10 cellular contexts compared by ENCODE assay signal in the genomic region with DNA sequence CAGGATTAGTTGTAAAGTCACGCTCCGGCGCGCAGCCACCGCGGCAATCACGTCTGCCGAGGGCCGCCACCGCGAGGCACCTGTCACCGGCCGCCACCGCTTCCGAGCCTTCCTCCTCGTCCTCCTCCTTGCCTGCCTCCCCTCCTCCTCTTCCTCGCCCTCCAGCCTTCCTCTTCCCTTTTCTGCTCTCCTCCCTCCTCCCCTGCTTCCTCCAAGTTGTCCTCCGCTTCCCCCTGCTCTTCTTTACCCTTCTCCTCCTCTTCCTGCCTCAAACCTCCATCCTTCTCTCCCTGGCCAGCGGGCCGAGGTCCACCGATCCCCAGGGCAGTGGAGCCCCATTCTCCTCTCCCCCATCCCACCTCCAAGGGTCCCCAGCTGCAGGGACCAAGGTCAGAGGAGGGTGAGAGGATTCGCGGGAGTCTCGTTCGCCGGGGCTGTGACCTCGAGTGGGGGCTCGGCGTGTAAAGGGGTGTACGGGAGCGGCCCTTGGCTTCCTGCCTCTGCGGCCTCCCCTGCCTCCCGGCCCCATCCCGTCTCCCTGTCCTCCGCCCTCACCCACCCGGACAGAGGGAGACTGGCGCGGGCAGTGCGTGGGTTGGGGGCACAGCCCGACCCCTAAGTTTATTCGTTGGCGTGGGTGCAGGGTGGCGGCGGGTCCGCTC.
DNase-seq lines count a peak whose midpoint lies in the region; ATAC-seq and TF ChIP-seq lines count a peak whose summit lies in the region.
"Had no signal": no experiment of that assay in that cellular context is flagged by ENCODE, and none has a peak within 500 bp of the region (broad histone marks: within the 10 kb centered on the region; RNA-seq: fewer than 3 reads in every experiment).

No MANE protein-coding gene starts in this region.

- peak overlapping the region; percentile 38 to 89 (median 80) for H3K4me3 Mint-ChIP-seq in CD8-positive, alpha-beta memory T cell
- H3K4me3 Mint-ChIP-seq in nephron = peak overlapping the region; percentile 66 to 70 (median 68)

- peaks cover 66 to 75% of the 10 kb centered on the region in 2 donors for H3K27me3 Mint-ChIP-seq in CD8-positive, alpha-beta memory T cell
- peaks cover 82% of the 10 kb centered on the region for H3K27me3 Mint-ChIP-seq in nephron (ENCODE audit: low read depth)

- no peak overlapping the region for H3K4me3 ChIP-seq in CD8-positive, alpha-beta memory T cell (ENCODE audit: low read length)
- peak overlapping the region; percentile 50 for H3K4me3 ChIP-seq in HUES64 (ENCODE audit: low read length)
- peak overlapping the region in 1 of 3 experiments; percentile 28 for H3K4me3 ChIP-seq in mammary epithelial cell (replicated peaks in 1 of 3; ENCODE audit: insufficient read depth in 1 of 3, low read depth in 2 of 3, low read length in 3 of 3)
- H3K4me3 ChIP-seq in sigmoid colon = peak overlapping the region in 2 of 4 donors; percentile 4 to 20

- peak overlapping the region; percentile 33 for H3K4me2 ChIP-seq in mammary epithelial cell (ENCODE audit: insufficient read depth, low read depth, low read length)

- no peaks in the 10 kb centered on the region for H3K79me2 ChIP-seq in mammary epithelial cell (ENCODE audit: insufficient read depth, low read length)

- H3K4me1 Mint-ChIP-seq in CD8-positive, alpha-beta memory T cell = peaks cover 25 to 29% (median 27%) of the 10 kb centered on the region in 3 donors
- peaks cover 19% of the 10 kb centered on the region for H3K4me1 Mint-ChIP-seq in nephron

- dilution Hi-C loops in mammary epithelial cell (cut with HindIII; ENCODE audit: low sequenced_read_pairs) = no loop called here

- CTCF ChIA-PET in CD8-positive, alpha-beta memory T cell (lab: Charles Lee) = no interaction called here
- CTCF ChIA-PET in mammary epithelial cell (lab: Charles Lee; ENCODE audit: low non-redundant PET) = no interaction called here

- BruUV-seq in mammary epithelial cell (replicated peaks; lab: Mats Ljungman, UMichigan) = no TSS peak

- DNase-seq in CD8-positive, alpha-beta memory T cell = no peak
- no peak for DNase-seq in mammary epithelial cell
- no peak for DNase-seq in sigmoid colon
- DNase-seq: effector CD8-positive, alpha-beta T cell had no signal

- H2AFZ ChIP-seq in mammary epithelial cell (ENCODE audit: low read depth, low read length) = peak overlapping the region; percentile 16

- no peaks in the 10 kb centered on the region for H4K20me1 ChIP-seq in mammary epithelial cell (ENCODE audit: insufficient read depth, low read length)

- H3K27me3 ChIP-seq in CD8-positive, alpha-beta memory T cell (ENCODE audit: insufficient read depth, low read length, poor library complexity, severe bottlenecking) = peaks cover 61% of the 10 kb centered on the region
- peaks cover 89% of the 10 kb centered on the region for H3K27me3 ChIP-seq in HUES64 (ENCODE audit: insufficient read depth, low read length)
- H3K27me3 ChIP-seq in mammary epithelial cell (ENCODE audit: insufficient read depth, low read length) = peaks cover 60% of the 10 kb centered on the region
- peaks cover 57 to 94% (median 93%) of the 10 kb centered on the region in 3 donors for H3K27me3 ChIP-seq in sigmoid colon

- no peaks in the 10 kb centered on the region for H3K9me3 ChIP-seq in CD8-positive, alpha-beta memory T cell (ENCODE audit: low read length)
- H3K9me3 ChIP-seq in HUES64 (ENCODE audit: insufficient read depth, low read depth, low read length) (no peaks in the 10 kb centered on the region), mammary epithelial cell (replicated peaks; ENCODE audit: insufficient read depth, low read length) (no peaks in the 10 kb centered on the region), sigmoid colon (no peaks in the 10 kb centered on the region)

- in situ Hi-C loops in mammary epithelial cell (cut with MboI; ENCODE audit: low sequenced_read_pairs in 2 of 2) = no loop called here

- H3K36me3 Mint-ChIP-seq in CD8-positive, alpha-beta memory T cell = no peaks in the 10 kb centered on the region
- H3K36me3 Mint-ChIP-seq in nephron (ENCODE audit: low read depth) = no peaks in the 10 kb centered on the region

- no peak for TF ChIP-seq EP300 in sigmoid colon (IDR thresholded peaks at IDR 0.05)

- 4% methylated on average over 37 of the region's 45 CpGs for WGBS in HUES64
- WGBS in mammary epithelial cell (ENCODE audit: low coverage, missing lambda C conversion rate) = 4% methylated on average over 4 of the region's 45 CpGs
- WGBS in sigmoid colon, 2 donors = 3 to 4% methylated on average over 45 of the region's 45 CpGs

- ATAC-seq in GM18909 (IDR thresholded peaks at IDR 0.05; ENCODE audit: poor library complexity, unreplicated experiment) = no peak
- ATAC-seq in HG02973 (IDR thresholded peaks at IDR 0.05; ENCODE audit: unreplicated experiment) = no peak
- ATAC-seq in HG03565 (IDR thresholded peaks at IDR 0.05; ENCODE audit: unreplicated experiment) = no peak

- no peak for TF ChIP-seq POLR2A in sigmoid colon (IDR thresholded peaks at IDR 0.05)

- no peaks in the 10 kb centered on the region for H3K36me3 ChIP-seq in CD8-positive, alpha-beta memory T cell (ENCODE audit: insufficient read depth, low read length)
- H3K36me3 ChIP-seq in HUES64 (ENCODE audit: insufficient read depth, low read length) (no peaks in the 10 kb centered on the region), mammary epithelial cell (ENCODE audit: insufficient read depth, low read length) (no peaks in the 10 kb centered on the region), sigmoid colon (no peaks in the 10 kb centered on the region)

- H3K9ac ChIP-seq in HUES64 (ENCODE audit: low read depth, low read length) (no peak overlapping the region), mammary epithelial cell (ENCODE audit: insufficient read depth, low read length) (no peak overlapping the region)

- peaks cover 24% of the 10 kb centered on the region for H3K4me1 ChIP-seq in CD8-positive, alpha-beta memory T cell (ENCODE audit: insufficient read depth, low read length)
- H3K4me1 ChIP-seq in HUES64 (ENCODE audit: insufficient read depth, low read length) = peaks cover 19% of the 10 kb centered on the region
- peaks cover 12% of the 10 kb centered on the region for H3K4me1 ChIP-seq in mammary epithelial cell (ENCODE audit: insufficient read depth, low read length)
- H3K4me1 ChIP-seq in sigmoid colon = peaks cover 0 to 34% (median 32%) of the 10 kb centered on the region in 4 donors

- H3K27ac Mint-ChIP-seq in CD8-positive, alpha-beta memory T cell = peak overlapping the region in 1 of 8 donors; percentile 29
- H3K27ac Mint-ChIP-seq in nephron = peak overlapping the region in 2 of 3 experiments; percentile 51 to 94

- POLR2A ChIA-PET in CD8-positive, alpha-beta memory T cell (lab: Charles Lee) = no interaction called here

- no peak overlapping the region for H3K27ac ChIP-seq in CD8-positive, alpha-beta memory T cell (ENCODE audit: low read depth, low read length)
- H3K27ac ChIP-seq in HUES64 (ENCODE audit: low read depth, low read length) (no peak overlapping the region), mammary epithelial cell (ENCODE audit: insufficient read depth, low read depth, low read length) (no peak overlapping the region), sigmoid colon (no peak overlapping the region)
- H3K27ac ChIP-seq: RWPE1 had no signal

- no peak for TF ChIP-seq CTCF in mammary epithelial cell (conservative IDR thresholded peaks at IDR 0.05 in 1 of 2, IDR thresholded peaks at IDR 0.05 in 1 of 2; ENCODE audit: extremely low read depth in 1 of 2, insufficient read depth in 1 of 2, low read depth in 1 of 2, low read length in 2 of 2)
- TF ChIP-seq CTCF in nephron (IDR thresholded peaks at IDR 0.05; ENCODE audit: unreplicated experiment in 3 of 3) = no peak
- TF ChIP-seq CTCF in sigmoid colon (IDR thresholded peaks at IDR 0.05) = no peak

- intact Hi-C loops in mammary epithelial cell (cut with micrococcal nuclease) (no loop called here), sigmoid colon (cut with DNase I) (no loop called here)

- peaks cover 0 to 7% (median 0%) of the 10 kb centered on the region in 5 donors for H3K9me3 Mint-ChIP-seq in CD8-positive, alpha-beta memory T cell
- peaks cover 7% of the 10 kb centered on the region for H3K9me3 Mint-ChIP-seq in nephron
